Comparison of ENCODE assay signal across 17 cellular contexts in genomic region chr15:48681274-48681840, GRCh38. TPM values are rescaled to one million over a fixed set of nuclear protein-coding genes. Genes with fewer than 3 reads are reported as not detected.
A peak's percentile ranks its signal among the peaks of the same experiment; 100 is the strongest.
DNase-seq lines count a peak whose midpoint lies in the region; ATAC-seq, FAIRE-seq and TF ChIP-seq lines count a peak whose summit lies in the region.
"Had no signal": no experiment of that assay in that cellular context is flagged by ENCODE, and none has a peak within 500 bp of the region (broad histone marks: within the 10 kb centered on the region; RNA-seq: fewer than 3 reads in every experiment).

No MANE protein-coding gene starts in this region.

- H2AFZ ChIP-seq in ACC112 (ENCODE audit: low read length, unreplicated experiment), result peak overlapping the region; percentile 78
- no peak overlapping the region for H2AFZ ChIP-seq in GM23248

- H3K4me1 ChIP-seq in ACC112 (ENCODE audit: control insufficient read depth, insufficient read depth, low read length, unreplicated experiment) (peaks cover 50% of the 10 kb centered on the region), GM23248 (ENCODE audit: insufficient read depth) (peaks cover 38% of the 10 kb centered on the region), right cardiac atrium (ENCODE audit: control insufficient read depth, insufficient read depth, low read length) (peaks cover 4% of the 10 kb centered on the region)
- H3K4me1 ChIP-seq: sigmoid colon, transverse colon had no signal

- peak overlapping the region; percentile 84 for H3K9ac ChIP-seq in GM23248

- H4K20me1 ChIP-seq in GM23248 (ENCODE audit: insufficient read depth), result no peaks in the 10 kb centered on the region

- H3K27me3 Mint-ChIP-seq in activated T-helper 2 cell treated with anti-CD3 and anti-CD28 coated beads, Interferon-gamma antibody, Interleukin-2, Interleukin-4, amounts not matched to agents 10 μg/mL and 5 μg/mL and 100 μg/mL, durations not matched to agents 14 hours and 24 hours and 36 hours (ENCODE audit: low read depth), result no peaks in the 10 kb centered on the region
- H3K27me3 Mint-ChIP-seq in T-helper 2 cell treated with Interferon-gamma antibody and Interleukin-4, amounts not matched to agents 5 μg/mL and 100 μg/mL, for 36 hours (ENCODE audit: low read depth), result no peaks in the 10 kb centered on the region
- H3K27me3 Mint-ChIP-seq: stimulated activated naive B cell treated with anti-CD40 and anti-IgM and Interleukin-4, amounts not matched to agents 10 μg/mL and 1 μg/mL and 100 μg/mL, for 72 hours had no signal

- H3K4me3 Mint-ChIP-seq in activated T-helper 2 cell treated with anti-CD3 and anti-CD28 coated beads, Interferon-gamma antibody, Interleukin-2, Interleukin-4, amounts not matched to agents 10 μg/mL and 5 μg/mL and 100 μg/mL, durations not matched to agents 14 hours and 24 hours and 36 hours (ENCODE audit: low read depth), result no peak overlapping the region
- H3K4me3 Mint-ChIP-seq in T-helper 2 cell treated with Interferon-gamma antibody and Interleukin-4, amounts not matched to agents 5 μg/mL and 100 μg/mL, for 36 hours, result no peak overlapping the region
- H3K4me3 Mint-ChIP-seq: endodermal cell; immature natural killer cell; stimulated activated naive B cell treated with anti-CD40 and anti-IgM and Interleukin-4, amounts not matched to agents 10 μg/mL and 1 μg/mL and 100 μg/mL, for 72 hours; T-helper 1 cell treated with Interleukin-12 subunit alpha and Interleukin-12 subunit beta and Interleukin-4 antibody, amounts not matched to agents 30 μg/mL and 1 μg/mL, for 36 hours had no signal

- H3K27me3 ChIP-seq in ACC112 (ENCODE audit: insufficient read depth, low read length) (no peaks in the 10 kb centered on the region), GM23248 (replicated peaks; ENCODE audit: insufficient read depth) (no peaks in the 10 kb centered on the region), right cardiac atrium (ENCODE audit: control insufficient read depth, insufficient read depth) (no peaks in the 10 kb centered on the region)
- H3K27me3 ChIP-seq: sigmoid colon, transverse colon had no signal

- in situ Hi-C loops in GM23248 (cut with MboI), result no loop called here

- DNase-seq in GM23248 (peak; percentile 88), fibroblast of mammary gland (ENCODE audit: low read depth) (peak; percentile 70), right cardiac atrium (no peak), GM19239 (ENCODE audit: insufficient read length, low spot score) (no peak)
- DNase-seq in activated T-helper 2 cell treated with anti-CD3 and anti-CD28 coated beads, Interferon-gamma antibody, Interleukin-2, Interleukin-4, amounts not matched to agents 10 μg/mL and 5 μg/mL and 100 μg/mL, durations not matched to agents 14 hours and 24 hours and 36 hours (ENCODE audit: low spot score), result no peak
- DNase-seq in T-helper 2 cell treated with Interferon-gamma antibody and Interleukin-4, amounts not matched to agents 5 μg/mL and 100 μg/mL, for 36 hours (ENCODE audit: low spot score), result no peak
- DNase-seq: activated CD4-positive, alpha-beta T cell treated with anti-CD3 and anti-CD28 coated beads for 1 hour; activated naive CD4-positive, alpha-beta T cell treated with Interleukin-2 at 50 U/mL for 16 hours; caudate nucleus; endodermal cell; immature natural killer cell; sigmoid colon; stimulated activated naive B cell treated with anti-CD40 and anti-IgM and Interleukin-4, amounts not matched to agents 10 μg/mL and 1 μg/mL and 100 μg/mL, for 72 hours; transverse colon had no signal

- no peak overlapping the region for H3K27ac Mint-ChIP-seq in activated T-helper 2 cell treated with anti-CD3 and anti-CD28 coated beads, Interferon-gamma antibody, Interleukin-2, Interleukin-4, amounts not matched to agents 10 μg/mL and 5 μg/mL and 100 μg/mL, durations not matched to agents 14 hours and 24 hours and 36 hours
- no peak overlapping the region for H3K27ac Mint-ChIP-seq in T-helper 2 cell treated with Interferon-gamma antibody and Interleukin-4, amounts not matched to agents 5 μg/mL and 100 μg/mL, for 36 hours
- H3K27ac Mint-ChIP-seq: endodermal cell; immature natural killer cell; stimulated activated naive B cell treated with anti-CD40 and anti-IgM and Interleukin-4, amounts not matched to agents 10 μg/mL and 1 μg/mL and 100 μg/mL, for 72 hours; T-helper 1 cell treated with Interleukin-12 subunit alpha and Interleukin-12 subunit beta and Interleukin-4 antibody, amounts not matched to agents 30 μg/mL and 1 μg/mL, for 36 hours had no signal

- H3K27ac ChIP-seq in ACC112 (ENCODE audit: low read depth, low read length) (peak overlapping the region; percentile 100), GM23248 (peak overlapping the region; percentile 99), right cardiac atrium (ENCODE audit: low read length) (no peak overlapping the region)
- H3K27ac ChIP-seq: sigmoid colon, transverse colon had no signal

- H3K4me3 ChIP-seq in ACC112 (ENCODE audit: low read depth, low read length) (peak overlapping the region; percentile 55; the same call in 1 of the 2 replicates), GM23248 (0 out of 2 replicates have a peak overlapping the region, but pooled peaks have one; percentile 4), fibroblast of mammary gland (ENCODE audit: control insufficient read depth, low read depth, low read length) (no peak overlapping the region), right cardiac atrium (ENCODE audit: low read length) (no peak overlapping the region)
- H3K4me3 ChIP-seq: sigmoid colon, transverse colon had no signal

- no peaks in the 10 kb centered on the region for H3K36me3 Mint-ChIP-seq in activated T-helper 2 cell treated with anti-CD3 and anti-CD28 coated beads, Interferon-gamma antibody, Interleukin-2, Interleukin-4, amounts not matched to agents 10 μg/mL and 5 μg/mL and 100 μg/mL, durations not matched to agents 14 hours and 24 hours and 36 hours (ENCODE audit: low read depth)
- H3K36me3 Mint-ChIP-seq in T-helper 2 cell treated with Interferon-gamma antibody and Interleukin-4, amounts not matched to agents 5 μg/mL and 100 μg/mL, for 36 hours (ENCODE audit: low read depth), result no peaks in the 10 kb centered on the region
- H3K36me3 Mint-ChIP-seq: stimulated activated naive B cell treated with anti-CD40 and anti-IgM and Interleukin-4, amounts not matched to agents 10 μg/mL and 1 μg/mL and 100 μg/mL, for 72 hours had no signal

- H3K79me2 ChIP-seq in ACC112 (ENCODE audit: control insufficient read depth, insufficient read depth, low read length, unreplicated experiment) (no peaks in the 10 kb centered on the region), GM23248 (ENCODE audit: insufficient read depth) (no peaks in the 10 kb centered on the region)

- no peak for TF ChIP-seq CTCF in fibroblast of mammary gland (conservative IDR thresholded peaks at IDR 0.05; ENCODE audit: control insufficient read depth, insufficient read depth, low read depth, low read length)

- H3K4me2 ChIP-seq in GM23248 (ENCODE audit: unreplicated experiment), result peak overlapping the region; percentile 32

- no peaks in the 10 kb centered on the region for H3K4me1 Mint-ChIP-seq in activated T-helper 2 cell treated with anti-CD3 and anti-CD28 coated beads, Interferon-gamma antibody, Interleukin-2, Interleukin-4, amounts not matched to agents 10 μg/mL and 5 μg/mL and 100 μg/mL, durations not matched to agents 14 hours and 24 hours and 36 hours (ENCODE audit: low read depth)
- no peaks in the 10 kb centered on the region for H3K4me1 Mint-ChIP-seq in T-helper 2 cell treated with Interferon-gamma antibody and Interleukin-4, amounts not matched to agents 5 μg/mL and 100 μg/mL, for 36 hours (ENCODE audit: low read depth)
- H3K4me1 Mint-ChIP-seq: immature natural killer cell; stimulated activated naive B cell treated with anti-CD40 and anti-IgM and Interleukin-4, amounts not matched to agents 10 μg/mL and 1 μg/mL and 100 μg/mL, for 72 hours had no signal

- no peaks in the 10 kb centered on the region for H3K9me2 ChIP-seq in GM23248 (ENCODE audit: insufficient read depth)

- peaks cover 22% of the 10 kb centered on the region for H3F3A ChIP-seq in GM23248 (ENCODE audit: insufficient read depth)

- intact Hi-C loops in activated T-helper 2 cell treated with anti-CD3 and anti-CD28 coated beads, Interferon-gamma antibody, Interleukin-2, Interleukin-4, amounts not matched to agents 10 μg/mL and 5 μg/mL and 100 μg/mL, durations not matched to agents 14 hours and 24 hours and 36 hours (cut with micrococcal nuclease), result no loop called here
- intact Hi-C loops in right cardiac atrium (cut with DNase I), result no loop called here

- H3K9me3 ChIP-seq in GM23248 (ENCODE audit: low read depth) (no peaks in the 10 kb centered on the region), right cardiac atrium (ENCODE audit: control insufficient read depth, low read length) (no peaks in the 10 kb centered on the region)
- H3K9me3 ChIP-seq: sigmoid colon had no signal

- H3K36me3 ChIP-seq in ACC112 (ENCODE audit: insufficient read depth, low read length) (no peaks in the 10 kb centered on the region), GM23248 (ENCODE audit: low read depth) (no peaks in the 10 kb centered on the region)
- H3K36me3 ChIP-seq: sigmoid colon, transverse colon had no signal

- FAIRE-seq in GM19239 (lab: Jason Lieb, UNC), result no peak

- WGBS in GM23248 (ENCODE audit: low coverage in 1 of 2, low lambda C conversion rate in 2 of 2, missing lambda C conversion rate in 2 of 2), 2 experiments, result 53 to 58% methylated on average over 3 of the region's 3 CpGs
- WGBS in right cardiac atrium, result 48% methylated on average over 3 of the region's 3 CpGs

- ATAC-seq in SK-N-SH treated with all-trans-retinoic acid at 6 μM for 48 hours (peak; percentile 55), right cardiac atrium (no peak)
- ATAC-seq: stimulated activated naive B cell treated with anti-CD40 and anti-IgM and Interleukin-4, amounts not matched to agents 10 μg/mL and 1 μg/mL and 100 μg/mL, for 72 hours had no signal

- peaks cover 1% of the 10 kb centered on the region for H3K9me3 Mint-ChIP-seq in activated T-helper 2 cell treated with anti-CD3 and anti-CD28 coated beads, Interferon-gamma antibody, Interleukin-2, Interleukin-4, amounts not matched to agents 10 μg/mL and 5 μg/mL and 100 μg/mL, durations not matched to agents 14 hours and 24 hours and 36 hours
- H3K9me3 Mint-ChIP-seq in T-helper 2 cell treated with Interferon-gamma antibody and Interleukin-4, amounts not matched to agents 5 μg/mL and 100 μg/mL, for 36 hours, result no peaks in the 10 kb centered on the region
- H3K9me3 Mint-ChIP-seq: endodermal cell; T-helper 1 cell treated with Interleukin-12 subunit alpha and Interleukin-12 subunit beta and Interleukin-4 antibody, amounts not matched to agents 30 μg/mL and 1 μg/mL, for 36 hours had no signal

TF ChIP-seq in SK-N-SH treated with all-trans-retinoic acid at 6 μM for 48 hours, 23 proteins besides CTCF, POLR2A, EP300 and RAD21 (continues in another document):
- TF ChIP-seq TOX (CRISPR knock-in tag; IDR thresholded peaks at IDR 0.05; ENCODE audit: borderline replicate concordance) (no peak), BACH2 (CRISPR knock-in tag; IDR thresholded peaks at IDR 0.05; ENCODE audit: borderline replicate concordance) (no peak)

RNA-seq across cellular contexts. Expression of gene FBN1, which starts 35.8 kb away (rescaled TPM):
- total RNA-seq in GM23248 (2014; rRNA removed; shearing (Covaris generic)), result 1,478 and 1,559 TPM in 2 replicates
- polyA plus RNA-seq in GM23248 (2016; fragmentation: Nextera tagmentation; extraction: Ambion mirVana) (346 and 374 TPM in 2 replicates), right cardiac atrium (17.9 TPM)
- total RNA-seq in activated T-helper 2 cell treated with anti-CD3 and anti-CD28 coated beads, Interferon-gamma antibody, Interleukin-2, Interleukin-4, amounts not matched to agents 10 μg/mL and 5 μg/mL and 100 μg/mL, durations not matched to agents 14 hours and 24 hours and 36 hours, result 0.80 and 1.2 TPM in 2 replicates
- 100 to 1,000 TPM in 1 of 4 donors, 10 to 100 TPM in 3; 31.3 to 101 (median 64.0) TPM for total RNA-seq in right cardiac atrium

Comparison
In these comparisons a context has a peak if more than half of its experiments do, and no peak if none do; other contexts are left out.
1. H3K4me3 ChIP-seq: peak in ACC112 (single experiment) and GM23248 (single experiment); none in fibroblast of mammary gland (single experiment) and right cardiac atrium (single experiment).
2. DNase-seq: peak in GM23248 (single experiment) and fibroblast of mammary gland (single experiment); none in activated T-helper 2 cell treated with anti-CD3 and anti-CD28 coated beads, Interferon-gamma antibody, Interleukin-2, Interleukin-4, amounts not matched to agents 10 μg/mL and 5 μg/mL and 100 μg/mL, durations not matched to agents 14 hours and 24 hours and 36 hours (single experiment), right cardiac atrium (0 of 3), T-helper 2 cell treated with Interferon-gamma antibody and Interleukin-4, amounts not matched to agents 5 μg/mL and 100 μg/mL, for 36 hours (single experiment) and GM19239 (single experiment).
3. RNA of gene FBN1, which starts 35.8 kb away (total RNA-seq): 1,478 to 1,559 TPM in GM23248 and 31.3 to 101 TPM in right cardiac atrium; 0.80 to 1.2 TPM in activated T-helper 2 cell treated with anti-CD3 and anti-CD28 coated beads, Interferon-gamma antibody, Interleukin-2, Interleukin-4, amounts not matched to agents 10 μg/mL and 5 μg/mL and 100 μg/mL, durations not matched to agents 14 hours and 24 hours and 36 hours; every median in the first group is over 10 times any median in the second.